Comparison of ENCODE assay signal across 33 cellular contexts in the genomic region with DNA sequence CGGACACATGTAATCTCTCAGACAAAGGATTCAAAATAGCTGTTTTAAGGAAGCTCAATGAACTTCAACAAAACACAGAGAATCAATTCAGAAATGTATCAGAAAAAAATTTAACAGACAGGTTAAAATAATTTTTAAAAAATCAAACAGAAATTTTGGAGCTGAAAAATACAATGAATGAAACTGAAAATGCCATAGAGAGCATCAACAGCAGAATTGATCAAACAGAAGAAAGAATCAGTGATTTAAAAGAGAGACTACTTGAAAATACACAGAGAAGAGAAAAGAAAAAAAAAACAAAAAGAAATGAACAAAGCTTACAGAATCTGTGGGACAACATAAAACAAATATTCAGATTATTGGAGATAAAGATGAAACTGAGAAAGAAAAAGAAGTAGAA.
"Had no signal": no experiment of that assay in that cellular context is flagged by ENCODE, and none has a peak within 500 bp of the region (broad histone marks: within the 10 kb centered on the region; RNA-seq: fewer than 3 reads in every experiment).

No MANE protein-coding gene starts in this region.

- H3K36me3 ChIP-seq: adrenal gland, ascending aorta, brain microvascular endothelial cell, breast epithelium, cardiac muscle cell had no signal

- ATAC-seq: activated naive CD4-positive, alpha-beta T cell treated with anti-CD3 and anti-CD28 coated beads, Interleukin-2, amount 50 U/mL, for 72 hours; activated naive CD8-positive, alpha-beta T cell treated with anti-CD3 and anti-CD28 coated beads, Interleukin-2, amount 50 U/mL, for 24 hours; activated T-cell treated with anti-CD3 and anti-CD28 coated beads, Interleukin-2, amount 50 U/mL, for 4 hours; activated T-cell treated with anti-CD3 and anti-CD28 coated beads, Interleukin-2, amount 50 U/mL, for 72 hours; activated T-helper 17 cell treated with anti-CD3 and anti-CD28 coated beads, Interleukin-2, amount 50 U/mL, for 72 hours; body of pancreas had no signal

- FAIRE-seq: astrocyte, bronchial epithelial cell had no signal

- H3K4me1 ChIP-seq: adrenal gland, ascending aorta, body of pancreas, breast epithelium had no signal

- H3K27me3 ChIP-seq: adrenal gland, ascending aorta, body of pancreas, brain microvascular endothelial cell, breast epithelium, cardiac muscle cell had no signal

- H3K27ac ChIP-seq: adrenal gland, ascending aorta, body of pancreas, brain microvascular endothelial cell, breast epithelium, cardiac muscle cell had no signal

- H3K4me3 ChIP-seq: adrenal gland, ascending aorta, body of pancreas, breast epithelium, cardiac muscle cell had no signal

- H3K9me3 ChIP-seq: ascending aorta, body of pancreas had no signal

- DNase-seq: activated effector memory CD4-positive, alpha-beta T cell treated with anti-CD3 and anti-CD28 coated beads, Interleukin-2, amount 50 U/mL, for 16 hours; activated effector memory CD4-positive, alpha-beta T cell treated with Interleukin-2 at 50 U/mL for 16 hours; activated gamma-delta T cell; activated gamma-delta T cell treated with Interleukin-2 at 50 U/mL for 16 hours; activated naive CD4-positive, alpha-beta T cell; activated naive CD4-positive, alpha-beta T cell treated with anti-CD3 and anti-CD28 coated beads for 36 hours; activated naive CD4-positive, alpha-beta T cell treated with anti-CD3 and anti-CD28 coated beads, Interleukin-2, amount 10 ng/mL, durations not matched to agents 7 days and 5 days; activated naive CD4-positive, alpha-beta T cell treated with anti-CD3 and anti-CD28 coated beads, Interleukin-2, amount 50 U/mL, for 16 hours; activated naive CD4-positive, alpha-beta T cell treated with Interleukin-2 at 50 U/mL for 16 hours; activated naive CD8-positive, alpha-beta T cell treated with anti-CD3 and anti-CD28 coated beads for 36 hours; activated naive CD8-positive, alpha-beta T cell treated with anti-CD3 and anti-CD28 coated beads, Interleukin-2, amount 10 ng/mL, durations not matched to agents 7 days and 5 days; activated naive CD8-positive, alpha-beta T cell treated with anti-CD3 and anti-CD28 coated beads, Interleukin-2, amount 50 U/mL, for 24 hours; activated T-cell treated with anti-CD3 and anti-CD28 coated beads, Interleukin-2, amount 50 U/mL, for 24 hours; activated T-cell treated with anti-CD3 and anti-CD28 coated beads, Interleukin-2, amount 50 U/mL, for 4 hours; activated T-cell treated with anti-CD3 and anti-CD28 coated beads, Interleukin-2, amount 50 U/mL, for 48 hours; activated T-cell treated with anti-CD3 and anti-CD28 coated beads, Interleukin-2, amount 50 U/mL, for 72 hours; adrenal gland; amniotic stem cell; amygdala; anterior cingulate cortex; aorta; body of pancreas; brain microvascular endothelial cell; caudate nucleus; central memory CD4-positive, alpha-beta T cell; cerebellar nuclear complex had no signal
